Comparison of ENCODE assay signal across 9 cellular contexts in the genomic region with DNA sequence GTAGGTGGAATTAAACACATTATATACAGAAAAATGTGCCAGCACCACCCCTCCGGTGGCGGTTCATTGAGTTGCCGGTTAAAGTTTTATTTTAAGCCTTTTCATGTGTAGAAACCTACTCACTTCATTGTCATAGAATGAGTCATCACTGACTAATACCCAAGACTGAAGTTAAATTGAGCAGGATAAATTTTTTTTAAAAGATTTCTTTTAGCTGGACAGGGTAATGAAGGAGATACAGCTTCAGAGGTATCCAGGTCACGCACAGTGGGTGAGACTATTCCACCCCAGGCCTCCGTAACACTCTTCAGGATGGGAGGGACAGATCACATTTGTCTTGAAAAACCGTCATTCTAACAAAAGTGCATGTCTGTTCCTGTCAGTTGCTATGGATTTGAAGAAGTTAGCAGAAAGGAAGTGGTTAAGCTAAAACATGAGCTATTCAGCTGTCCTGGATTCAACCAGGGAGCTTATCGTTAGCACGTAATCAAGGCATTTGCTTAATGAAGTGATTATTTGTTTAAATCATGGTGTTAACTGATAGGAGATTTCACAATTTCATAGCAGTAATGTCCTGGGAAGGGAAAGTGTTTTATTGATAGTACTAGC. TPM values are rescaled to one million over a fixed set of nuclear protein-coding genes. Genes with fewer than 3 reads are reported as not detected.
DNase-seq lines count a peak whose midpoint lies in the region; ATAC-seq lines count a peak whose summit lies in the region.
"Had no signal": no experiment of that assay in that cellular context is flagged by ENCODE, and none has a peak within 500 bp of the region (broad histone marks: within the 10 kb centered on the region; RNA-seq: fewer than 3 reads in every experiment).

No MANE protein-coding gene starts in this region.

- H3K79me1 ChIP-seq in neuronal stem cell (ENCODE audit: low read depth, low read length): no peaks in the 10 kb centered on the region
- no peaks in the 10 kb centered on the region for H3K79me1 ChIP-seq in mesendoderm (ENCODE audit: low read length)

- H2BK120ac ChIP-seq in neuronal stem cell (ENCODE audit: low read depth, low read length) (no peak overlapping the region), mesendoderm (ENCODE audit: low read depth, low read length) (no peak overlapping the region)

- H3K4me1 Mint-ChIP-seq in activated CD4-positive, alpha-beta T cell treated with anti-CD3 and anti-CD28 coated beads, Interleukin-2, amount 10 ng/mL, durations not matched to agents 7 days and 5 days: peaks cover 35% of the 10 kb centered on the region
- H3K4me1 Mint-ChIP-seq in stimulated activated naive CD8-positive, alpha-beta T cell treated with anti-CD3 and anti-CD28 coated beads, Interleukin-15, amount 100 ng/mL, for 72 hours: peaks cover 45% of the 10 kb centered on the region

- peaks cover 0 to 3% of the 10 kb centered on the region in 2 donors for H3K4me1 ChIP-seq in neuronal stem cell (ENCODE audit: control insufficient read depth in 2 of 2, insufficient read depth in 1 of 2, low read depth in 1 of 2, low read length in 2 of 2)
- H3K4me1 ChIP-seq in mesendoderm (ENCODE audit: control insufficient read depth, low read depth, low read length): no peaks in the 10 kb centered on the region

- no peaks in the 10 kb centered on the region for H3K27me3 ChIP-seq in neuronal stem cell (ENCODE audit: control insufficient read depth in 3 of 3, insufficient read depth in 3 of 3, low read depth in 1 of 3, low read length in 3 of 3)
- H3K27me3 ChIP-seq in mesendoderm (ENCODE audit: insufficient read depth, low read length, poor library complexity): no peaks in the 10 kb centered on the region

- H3K36me3 Mint-ChIP-seq in activated CD4-positive, alpha-beta T cell treated with anti-CD3 and anti-CD28 coated beads, Interleukin-2, amount 10 ng/mL, durations not matched to agents 7 days and 5 days (ENCODE audit: low read depth): peaks cover 81% of the 10 kb centered on the region

- no peaks in the 10 kb centered on the region for H3K79me2 ChIP-seq in mesendoderm (ENCODE audit: control insufficient read depth, insufficient read depth, low read length)

- peak overlapping the region; percentile 89 for H3K27ac Mint-ChIP-seq in activated CD4-positive, alpha-beta T cell treated with anti-CD3 and anti-CD28 coated beads, Interleukin-2, amount 10 ng/mL, durations not matched to agents 7 days and 5 days
- H3K27ac Mint-ChIP-seq in stimulated activated naive CD8-positive, alpha-beta T cell treated with anti-CD3 and anti-CD28 coated beads, Interleukin-15, amount 100 ng/mL, for 72 hours: peak overlapping the region; percentile 71 to 91

- H2AK5ac ChIP-seq in neuronal stem cell (ENCODE audit: low read depth, low read length): no peak overlapping the region
- no peak overlapping the region for H2AK5ac ChIP-seq in mesendoderm (ENCODE audit: low read length)

- no peak overlapping the region for H3K14ac ChIP-seq in neuronal stem cell (ENCODE audit: low read length)

- H2BK15ac ChIP-seq in neuronal stem cell (ENCODE audit: low read length) (no peak overlapping the region), mesendoderm (replicated peaks; ENCODE audit: low read depth) (no peak overlapping the region)

- WGBS in neuronal stem cell (ENCODE audit: extremely low coverage in 2 of 2, insufficient read length in 2 of 2, insufficient replicate concordance in 1 of 2), 2 donors: no CpG with 5 or more reads among the region's 8 CpGs
- no CpG with 5 or more reads among the region's 8 CpGs for WGBS in mesendoderm (ENCODE audit: extremely low coverage, insufficient coverage, low lambda C conversion rate)

- no peaks in the 10 kb centered on the region for H3K27me3 Mint-ChIP-seq in activated CD4-positive, alpha-beta T cell treated with anti-CD3 and anti-CD28 coated beads, Interleukin-2, amount 10 ng/mL, durations not matched to agents 7 days and 5 days
- H3K27me3 Mint-ChIP-seq in stimulated activated naive CD8-positive, alpha-beta T cell treated with anti-CD3 and anti-CD28 coated beads, Interleukin-15, amount 100 ng/mL, for 72 hours: no peaks in the 10 kb centered on the region

- H3K18ac ChIP-seq in neuronal stem cell (ENCODE audit: low read length) (no peak overlapping the region), mesendoderm (ENCODE audit: low read length) (no peak overlapping the region)

- H3K4me3 ChIP-seq in neuronal stem cell (ENCODE audit: low read length in 2 of 2) (no peak overlapping the region), mesendoderm (ENCODE audit: low read length) (no peak overlapping the region)
- H3K4me3 ChIP-seq: SK-N-MC had no signal

- H3K4ac ChIP-seq in neuronal stem cell (ENCODE audit: low read length) (no peak overlapping the region), mesendoderm (ENCODE audit: low read depth, low read length) (no peak overlapping the region)

- H3K36me3 ChIP-seq in neuronal stem cell (replicated peaks in 1 of 2; ENCODE audit: control insufficient read depth in 2 of 2, insufficient read depth in 2 of 2, low read length in 2 of 2): peaks cover 23 to 92% of the 10 kb centered on the region in 2 donors
- peaks cover 6% of the 10 kb centered on the region for H3K36me3 ChIP-seq in mesendoderm (ENCODE audit: control insufficient read depth, insufficient read depth, low read length)

- H3K27ac ChIP-seq in neuronal stem cell (replicated peaks; ENCODE audit: low read length) (no peak overlapping the region), mesendoderm (ENCODE audit: low read depth, low read length) (no peak overlapping the region)
- H3K27ac ChIP-seq: SK-N-MC had no signal

- no peak overlapping the region for H4K91ac ChIP-seq in neuronal stem cell (ENCODE audit: low read depth, low read length, poor library complexity)

- H3K23ac ChIP-seq in neuronal stem cell (ENCODE audit: low read depth, low read length, poor library complexity): no peak overlapping the region
- H3K23ac ChIP-seq in mesendoderm (ENCODE audit: low read length): no peak overlapping the region

- H3K4me3 Mint-ChIP-seq in activated CD4-positive, alpha-beta T cell treated with anti-CD3 and anti-CD28 coated beads, Interleukin-2, amount 10 ng/mL, durations not matched to agents 7 days and 5 days: no peak overlapping the region
- peak overlapping the region; percentile 44 to 50 for H3K4me3 Mint-ChIP-seq in stimulated activated naive CD8-positive, alpha-beta T cell treated with anti-CD3 and anti-CD28 coated beads, Interleukin-15, amount 100 ng/mL, for 72 hours

- CTCF ChIA-PET in activated CD4-positive, alpha-beta T cell treated with anti-CD3 and anti-CD28 coated beads, Interleukin-2, amount 10 ng/mL, durations not matched to agents 7 days and 5 days (lab: Charles Lee): interaction anchor here (0.7 to 1.2 kb wide), 2 partner anchors 23 to 24 kb away, joined by 3 to 4 read pairs; partner anchors contain the start of gene WHAMM

- no peak overlapping the region for H3K9ac ChIP-seq in neuronal stem cell (ENCODE audit: low read depth, low read length, poor library complexity)
- H3K9ac ChIP-seq in mesendoderm (ENCODE audit: low read length): no peak overlapping the region

- H4K8ac ChIP-seq in neuronal stem cell (ENCODE audit: low read depth, low read length): no peak overlapping the region
- H4K8ac ChIP-seq in mesendoderm (ENCODE audit: low read depth, low read length): no peak overlapping the region

- POLR2A ChIA-PET in activated CD4-positive, alpha-beta T cell treated with anti-CD3 and anti-CD28 coated beads, Interleukin-2, amount 10 ng/mL, durations not matched to agents 7 days and 5 days (lab: Charles Lee): interaction anchor here (0.6 to 0.8 kb wide), 2 partner anchors 22 to 23 kb away, joined by 3 to 4 read pairs; no protein-coding TSS in a partner anchor

- peak; percentile 92 for DNase-seq in Caki2 (ENCODE audit: low read depth)
- no peak for DNase-seq in activated CD4-positive, alpha-beta T cell treated with anti-CD3 and anti-CD28 coated beads, Interleukin-2, amount 10 ng/mL, durations not matched to agents 7 days and 5 days
- DNase-seq in foreskin melanocyte: peak; percentile 84
- peak; percentile 30 to 47 for DNase-seq in stimulated activated naive CD8-positive, alpha-beta T cell treated with anti-CD3 and anti-CD28 coated beads, Interleukin-15, amount 100 ng/mL, for 72 hours
- DNase-seq in neuronal stem cell (ENCODE audit: low spot score): no peak
- DNase-seq in mesendoderm: no peak

- no peak overlapping the region for H4K5ac ChIP-seq in mesendoderm (ENCODE audit: low read length)

- H3K4me2 ChIP-seq in neuronal stem cell (ENCODE audit: insufficient read depth, low read length, poor library complexity, severe bottlenecking) (no peak overlapping the region), mesendoderm (ENCODE audit: low read length) (no peak overlapping the region)

- no peak overlapping the region for H2BK12ac ChIP-seq in neuronal stem cell (ENCODE audit: low read length)

- H3K56ac ChIP-seq in mesendoderm (ENCODE audit: low read length): no peak overlapping the region

- ATAC-seq in GM21367 (IDR thresholded peaks at IDR 0.05; ENCODE audit: unreplicated experiment) (peak; percentile 82), HG03558 (IDR thresholded peaks at IDR 0.05; ENCODE audit: extremely low read depth, unreplicated experiment) (peak; percentile 71)
- ATAC-seq in stimulated activated naive CD8-positive, alpha-beta T cell treated with anti-CD3 and anti-CD28 coated beads, Interleukin-15, amount 100 ng/mL, for 72 hours: peak; percentile 91

- H3K9me3 ChIP-seq in neuronal stem cell (replicated peaks in 1 of 2; ENCODE audit: control insufficient read depth in 2 of 2, insufficient read depth in 1 of 2, low read depth in 1 of 2, low read length in 2 of 2): peaks cover 0 to 5% of the 10 kb centered on the region in 2 donors

- no peak overlapping the region for H2BK5ac ChIP-seq in neuronal stem cell (ENCODE audit: low read length)
- no peak overlapping the region for H2BK5ac ChIP-seq in mesendoderm (ENCODE audit: low read length)

- H2AFZ ChIP-seq in neuronal stem cell (ENCODE audit: low read length): no peak overlapping the region

- in situ Hi-C loops in Caki2 (cut with HindIII; ENCODE audit: low pct_unique_long_range_greater_than_20kb, low sequenced_read_pairs): no loop called here

- no peaks in the 10 kb centered on the region for H3K9me3 Mint-ChIP-seq in activated CD4-positive, alpha-beta T cell treated with anti-CD3 and anti-CD28 coated beads, Interleukin-2, amount 10 ng/mL, durations not matched to agents 7 days and 5 days
- peaks cover 0 to 9% of the 10 kb centered on the region in 2 donors for H3K9me3 Mint-ChIP-seq in stimulated activated naive CD8-positive, alpha-beta T cell treated with anti-CD3 and anti-CD28 coated beads, Interleukin-15, amount 100 ng/mL, for 72 hours

RNA-seq across cellular contexts. Expression of gene WHAMM, which starts 23.3 kb away (rescaled TPM):
- 5.4 and 7.0 TPM in 2 replicates for total RNA-seq in Caki2 (2014; rRNA removed; shearing (Covaris generic); ENCODE audit: low replicate concordance)
- 10 to 100 TPM; 13.8 to 14.5 TPM for total RNA-seq in activated CD4-positive, alpha-beta T cell treated with anti-CD3 and anti-CD28 coated beads, Interleukin-2, amount 10 ng/mL, durations not matched to agents 7 days and 5 days
- 4.9 TPM for polyA plus RNA-seq in neuronal stem cell (2013, experiment 1 of 2)
- 4.4 TPM for polyA plus RNA-seq in neuronal stem cell (2013, experiment 2 of 2)
- polyA plus RNA-seq in mesendoderm (2013, experiment 1 of 2): 1.8 TPM
- polyA plus RNA-seq in mesendoderm (2013, experiment 2 of 2): 2.3 TPM

RNA-seq across cellular contexts. Expression of gene FSD2, which starts 26.8 kb away (rescaled TPM):
- total RNA-seq in Caki2 (2014; rRNA removed; shearing (Covaris generic); ENCODE audit: low replicate concordance): 0.34 TPM in 1 of 2 replicates, not detected in the other
- total RNA-seq in activated CD4-positive, alpha-beta T cell treated with anti-CD3 and anti-CD28 coated beads, Interleukin-2, amount 10 ng/mL, durations not matched to agents 7 days and 5 days: not detected
- polyA plus RNA-seq in neuronal stem cell (2013, experiment 1 of 2): not detected
- under 0.01 TPM for polyA plus RNA-seq in neuronal stem cell (2013, experiment 2 of 2)
- under 0.01 TPM for polyA plus RNA-seq in mesendoderm (2013, experiment 1 of 2)
- not detected for polyA plus RNA-seq in mesendoderm (2013, experiment 2 of 2)

Comparison
In these comparisons a context has a peak if more than half of its experiments do, and no peak if none do; other contexts are left out.
1. DNase-seq: peak in Caki2 (single experiment), foreskin melanocyte (single experiment) and stimulated activated naive CD8-positive, alpha-beta T cell treated with anti-CD3 and anti-CD28 coated beads, Interleukin-15, amount 100 ng/mL, for 72 hours (2 of 2); none in activated CD4-positive, alpha-beta T cell treated with anti-CD3 and anti-CD28 coated beads, Interleukin-2, amount 10 ng/mL, durations not matched to agents 7 days and 5 days (single experiment), neuronal stem cell (single experiment) and mesendoderm (single experiment).
2. Peak in every context shown above with its lines, with median percentiles within 50 percentile points of each other: ATAC-seq.